Comparison of ENCODE assay signal across 8 cellular contexts in the genomic region with DNA sequence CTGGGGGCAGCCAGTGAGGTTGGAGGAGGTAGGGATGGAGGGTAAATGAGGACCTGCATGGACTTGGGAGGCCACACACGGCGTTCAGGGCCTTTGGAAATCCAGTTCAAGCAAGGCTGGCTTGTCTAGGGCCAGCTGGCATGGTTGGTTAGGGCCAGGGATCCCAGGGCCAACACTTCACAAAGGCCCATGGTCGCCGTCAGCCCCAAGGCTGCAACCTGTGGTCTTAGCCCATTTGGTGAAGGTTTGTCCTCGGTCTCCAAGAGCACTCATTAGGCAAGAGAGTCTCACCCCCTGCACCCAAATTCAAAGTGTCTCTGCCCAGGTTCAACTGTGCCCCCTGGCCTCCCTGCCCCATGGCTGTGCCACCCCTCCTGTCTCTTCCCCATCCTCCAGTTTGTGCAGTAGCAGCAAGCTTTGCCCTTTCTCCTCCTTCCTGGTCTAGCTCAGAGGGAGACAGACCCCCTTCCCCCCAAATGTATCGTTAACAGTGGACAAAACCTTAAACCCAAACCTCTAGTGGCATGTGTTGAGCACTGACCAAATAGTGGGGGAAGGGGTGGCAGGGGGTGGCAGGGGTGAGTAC.
DNase-seq lines count a peak whose midpoint lies in the region; ATAC-seq and TF ChIP-seq lines count a peak whose summit lies in the region.

No MANE protein-coding gene starts in this region.

- no peaks in the 10 kb centered on the region for H3K9me3 ChIP-seq in thoracic aorta

- peak overlapping the region; percentile 83 for H3K27ac ChIP-seq in layer of hippocampus (ENCODE audit: low read depth, low read length)
- H3K27ac ChIP-seq in thoracic aorta: no peak overlapping the region

- peaks cover 3% of the 10 kb centered on the region for H3K27me3 Mint-ChIP-seq in activated naive CD4-positive, alpha-beta T cell treated with anti-CD3 and anti-CD28 coated beads, Interleukin-2, amount 10 ng/mL, durations not matched to agents 7 days and 5 days
- H3K27me3 Mint-ChIP-seq in activated T-helper 17 cell treated with anti-CD3 and anti-CD28 coated beads, Interleukin-2, amount 50 U/mL, for 72 hours: no peaks in the 10 kb centered on the region

- ATAC-seq in activated T-helper 17 cell treated with anti-CD3 and anti-CD28 coated beads, Interleukin-2, amount 50 U/mL, for 72 hours (replicated peaks): no peak
- ATAC-seq in thoracic aorta (ENCODE audit: insufficient number of reproducible peaks, low FRiP score, low read depth): no peak
- ATAC-seq in HG03139 (IDR thresholded peaks at IDR 0.05; ENCODE audit: unreplicated experiment): no peak

- no peak for TF ChIP-seq CTCF in thoracic aorta (IDR thresholded peaks at IDR 0.05)

- no peak for DNase-seq in activated naive CD4-positive, alpha-beta T cell treated with anti-CD3 and anti-CD28 coated beads, Interleukin-2, amount 10 ng/mL, durations not matched to agents 7 days and 5 days
- no peak for DNase-seq in activated naive CD4-positive, alpha-beta T cell treated with anti-CD3 and anti-CD28 coated beads, Interleukin-2, amount 50 U/mL, for 16 hours
- no peak for DNase-seq in thoracic aorta (ENCODE audit: low spot score)
- no peak for DNase-seq in HuH-7.5 (ENCODE audit: low spot score)
- no peak for DNase-seq in stimulated activated CD4-positive, alpha-beta T cell treated with anti-CD3 and anti-CD28 coated beads, Interleukin-12 subunit alpha, Interleukin-12 subunit beta, amount 100 ng/mL, for 4 hours

- H3K4me1 ChIP-seq in thoracic aorta (ENCODE audit: control insufficient read depth in 1 of 2, low read depth in 2 of 2): peaks cover 11 to 24% of the 10 kb centered on the region in 2 donors

- H3K27ac Mint-ChIP-seq in activated naive CD4-positive, alpha-beta T cell treated with anti-CD3 and anti-CD28 coated beads, Interleukin-2, amount 10 ng/mL, durations not matched to agents 7 days and 5 days: no peak overlapping the region
- peak overlapping the region; percentile 59 for H3K27ac Mint-ChIP-seq in activated T-helper 17 cell treated with anti-CD3 and anti-CD28 coated beads, Interleukin-2, amount 50 U/mL, for 72 hours

- H3K9me3 Mint-ChIP-seq in activated naive CD4-positive, alpha-beta T cell treated with anti-CD3 and anti-CD28 coated beads, Interleukin-2, amount 10 ng/mL, durations not matched to agents 7 days and 5 days: no peaks in the 10 kb centered on the region
- H3K9me3 Mint-ChIP-seq in activated T-helper 17 cell treated with anti-CD3 and anti-CD28 coated beads, Interleukin-2, amount 50 U/mL, for 72 hours: no peaks in the 10 kb centered on the region

- H3K36me3 Mint-ChIP-seq in activated naive CD4-positive, alpha-beta T cell treated with anti-CD3 and anti-CD28 coated beads, Interleukin-2, amount 10 ng/mL, durations not matched to agents 7 days and 5 days: peaks cover 24% of the 10 kb centered on the region
- no peaks in the 10 kb centered on the region for H3K36me3 Mint-ChIP-seq in activated T-helper 17 cell treated with anti-CD3 and anti-CD28 coated beads, Interleukin-2, amount 50 U/mL, for 72 hours (ENCODE audit: low read depth)

- H3K4me1 Mint-ChIP-seq in activated naive CD4-positive, alpha-beta T cell treated with anti-CD3 and anti-CD28 coated beads, Interleukin-2, amount 10 ng/mL, durations not matched to agents 7 days and 5 days: peaks cover 79% of the 10 kb centered on the region
- H3K4me1 Mint-ChIP-seq in activated T-helper 17 cell treated with anti-CD3 and anti-CD28 coated beads, Interleukin-2, amount 50 U/mL, for 72 hours: peaks cover 25% of the 10 kb centered on the region

- H3K36me3 ChIP-seq in thoracic aorta: no peaks in the 10 kb centered on the region

- peak overlapping the region; percentile 86 for H3K4me3 ChIP-seq in thoracic aorta

- CTCF ChIA-PET in activated naive CD4-positive, alpha-beta T cell treated with anti-CD3 and anti-CD28 coated beads, Interleukin-2, amount 10 ng/mL, durations not matched to agents 7 days and 5 days (lab: Charles Lee): interaction anchor here (0.5 to 7.6 kb wide), 13 partner anchors 9 to 1014 kb away, joined by 3 to 72 read pairs (median 3); a partner anchor contains a TSS

- H3K27me3 ChIP-seq in layer of hippocampus (ENCODE audit: control insufficient read depth, insufficient read depth, low read length): no peaks in the 10 kb centered on the region
- H3K27me3 ChIP-seq in thoracic aorta (replicated peaks; ENCODE audit: insufficient read depth): no peaks in the 10 kb centered on the region

- peak overlapping the region; percentile 78 for H3K4me3 Mint-ChIP-seq in activated naive CD4-positive, alpha-beta T cell treated with anti-CD3 and anti-CD28 coated beads, Interleukin-2, amount 10 ng/mL, durations not matched to agents 7 days and 5 days
- peak overlapping the region; percentile 75 for H3K4me3 Mint-ChIP-seq in activated T-helper 17 cell treated with anti-CD3 and anti-CD28 coated beads, Interleukin-2, amount 50 U/mL, for 72 hours
